Comparison of ENCODE assay signal across 1 cellular context in genomic region chr5:142324871-142325676, GRCh38.
TF ChIP-seq lines count a peak whose summit lies in the region.

TSS of gene SPRY4 (minus strand) at chr5:142325021. CDS start at chr5:142315108, 9,913 bp downstream.

TF ChIP-seq in H1, 55 proteins besides CTCF, POLR2A, EP300 and RAD21 (continued from another document):
- TF ChIP-seq SAP30 (IDR thresholded peaks at IDR 0.05; ENCODE audit: insufficient read depth, insufficient replicate concordance, low read length) (peak; percentile 44), MAX (IDR thresholded peaks at IDR 0.05) (peak; percentile 57), CHD2 (IDR thresholded peaks at IDR 0.05; ENCODE audit: low read length) (0 out of 2 replicates have a peak, but pooled peaks have one; percentile 1), HDAC2 (IDR thresholded peaks at IDR 0.05; ENCODE audit: borderline replicate concordance in 1 of 2, low read depth in 2 of 2, low read length in 2 of 2) (peak; percentile 25 to 89; a peak in 1 of 4 replicates), KDM4A (IDR thresholded peaks at IDR 0.05; ENCODE audit: low read depth, low read length, severe bottlenecking) (peak; percentile 27), CHD7 (IDR thresholded peaks at IDR 0.05; ENCODE audit: insufficient replicate concordance, low read length) (no peak), NANOG (IDR thresholded peaks at IDR 0.05; ENCODE audit: insufficient read depth, low read depth, low read length, poor library complexity, severe bottlenecking) (no peak), TAF1 (IDR thresholded peaks at IDR 0.05; ENCODE audit: low read depth, low read length) (peak; percentile 90), CBX5 (IDR thresholded peaks at IDR 0.05; ENCODE audit: low read depth, low read length) (no peak), CBX8 (IDR thresholded peaks at IDR 0.05; ENCODE audit: borderline replicate concordance, low read depth, low read length) (no peak), ATF3 (IDR thresholded peaks at IDR 0.05; ENCODE audit: insufficient read depth, low read depth, low read length) (no peak), CHD1 (IDR thresholded peaks at IDR 0.05; ENCODE audit: low read depth, low read length) (no peak; the same call in 1 of the 2 replicates), KDM1A (IDR thresholded peaks at IDR 0.05; ENCODE audit: borderline replicate concordance, low read length) (no peak), YY1 (IDR thresholded peaks at IDR 0.05; ENCODE audit: low read depth, low read length) (no peak), NRF1 (IDR thresholded peaks at IDR 0.05; ENCODE audit: low read depth, low read length) (peak; percentile 93), JUND (IDR thresholded peaks at IDR 0.05; ENCODE audit: low read length) (no peak), POLR2AphosphoS5 (IDR thresholded peaks at IDR 0.05; ENCODE audit: low read depth, low read length) (peak; percentile 61; the same call in 1 of the 2 replicates), ASH2L (IDR thresholded peaks at IDR 0.05; ENCODE audit: low read length) (no peak), TEAD4 (IDR thresholded peaks at IDR 0.05; ENCODE audit: low read depth, low read length) (no peak), BCL11A (IDR thresholded peaks at IDR 0.05; ENCODE audit: low read depth in 2 of 2, low read length in 2 of 2) (no peak), E2F6 (IDR thresholded peaks at IDR 0.05) (peak; percentile 78), TAF7 (optimal IDR thresholded peaks at IDR 0.05; ENCODE audit: borderline replicate concordance, low read depth, low read length) (peak; percentile 42), SP1 (IDR thresholded peaks at IDR 0.05; ENCODE audit: low read depth, low read length) (no peak), ATF2 (IDR thresholded peaks at IDR 0.05; ENCODE audit: low read length) (peak; percentile 53), TCF12 (IDR thresholded peaks at IDR 0.05; ENCODE audit: low read depth, low read length) (peak; percentile 70), SRF (IDR thresholded peaks at IDR 0.05; ENCODE audit: low read depth, low read length) (no peak), GTF2F1 (IDR thresholded peaks at IDR 0.05; ENCODE audit: borderline replicate concordance, low read depth, low read length) (no peak), SIX5 (IDR thresholded peaks at IDR 0.05; ENCODE audit: low read depth, low read length) (no peak), JUN (IDR thresholded peaks at IDR 0.05; ENCODE audit: low read depth, low read length) (no peak), MAFK (IDR thresholded peaks at IDR 0.05; ENCODE audit: low read depth, low read length) (no peak), RBBP5 (IDR thresholded peaks at IDR 0.05; ENCODE audit: borderline replicate concordance, low read depth, low read length) (no peak; the same call in 1 of the 2 replicates), EGR1 (IDR thresholded peaks at IDR 0.05; ENCODE audit: borderline replicate concordance, low read depth, low read length) (no peak), GABPA (IDR thresholded peaks at IDR 0.05; ENCODE audit: borderline replicate concordance, insufficient read depth, low read length) (no peak), BRCA1 (IDR thresholded peaks at IDR 0.05; ENCODE audit: low read depth, low read length) (no peak), HDAC6 (IDR thresholded peaks at IDR 0.05; ENCODE audit: low read depth, low read length) (no peak), POU5F1 (IDR thresholded peaks at IDR 0.05; ENCODE audit: low read depth, low read length) (no peak), CREB1 (IDR thresholded peaks at IDR 0.05) (no peak), CEBPB (IDR thresholded peaks at IDR 0.05; ENCODE audit: low read depth, low read length) (peak; percentile 100), CTBP2 (IDR thresholded peaks at IDR 0.05; ENCODE audit: borderline replicate concordance, insufficient read depth, insufficient read length, low read length) (no peak), SUZ12 (IDR thresholded peaks at IDR 0.05; ENCODE audit: low read length) (no peak), SIN3A (conservative IDR thresholded peaks at IDR 0.05 in 1 of 2, IDR thresholded peaks at IDR 0.05 in 1 of 2; ENCODE audit: low read depth in 1 of 2, low read length in 2 of 2) (peak; percentile 80 to 84), SP4 (IDR thresholded peaks at IDR 0.05; ENCODE audit: low read length) (peak; percentile 35; the same call in 1 of the 2 replicates), SP2 (IDR thresholded peaks at IDR 0.05; ENCODE audit: low read length) (no peak)
